ENCODE assay signal across 17 cellular contexts in the genomic region with DNA sequence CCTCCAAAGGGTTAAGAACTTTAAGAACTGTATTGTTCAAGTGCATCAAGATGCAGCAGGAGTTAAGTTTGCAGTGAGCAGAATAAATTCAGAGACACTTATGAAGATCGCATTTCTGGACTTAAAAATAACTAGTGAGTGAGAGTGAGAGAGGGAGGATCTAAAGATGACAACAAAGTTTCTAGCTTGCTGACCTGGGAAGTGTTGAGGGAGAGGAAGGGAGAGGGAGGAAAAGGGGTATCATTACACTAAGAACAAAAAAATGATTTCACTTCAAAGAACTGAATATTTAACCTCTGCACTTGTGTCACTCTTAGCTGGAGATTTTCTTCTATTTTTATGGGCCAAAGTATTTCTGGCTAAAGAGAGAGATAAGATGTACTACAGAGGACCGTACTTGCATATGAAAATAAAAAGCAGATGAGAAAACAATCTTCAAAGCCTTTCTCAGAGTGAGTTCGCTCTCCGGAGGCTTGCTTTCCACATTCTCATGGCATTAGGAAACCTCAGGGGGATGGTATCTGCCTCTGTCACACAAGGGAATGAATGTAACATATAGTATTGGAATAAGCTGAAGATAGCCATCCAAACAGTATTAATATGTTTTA.
DNase-seq lines count a peak whose midpoint lies in the region; TF ChIP-seq lines count a peak whose summit lies in the region.
"Had no signal": no experiment of that assay in that cellular context is flagged by ENCODE, and none has a peak within 500 bp of the region (broad histone marks: within the 10 kb centered on the region; RNA-seq: fewer than 3 reads in every experiment).

No MANE protein-coding gene starts in this region.

- intact Hi-C loops in dorsolateral prefrontal cortex (cut with DNase I): loop anchor here in 1 of 2 donors (5.0 kb wide), 1 partner anchor 41 kb away; no protein-coding TSS in a partner anchor

- DNase-seq in DMS 273 (lab: John Stamatoyannopoulos, UW; ENCODE audit: unreplicated experiment): peak; percentile 10
- no peak for DNase-seq in DMS 273 treated with DMSO at 0.1 percent for 48 hours (lab: John Stamatoyannopoulos, UW)
- DNase-seq in dorsolateral prefrontal cortex: no peak
- DNase-seq in hepatic stellate cell (ENCODE audit: low spot score): peak; percentile 60
- peak; percentile 68 for DNase-seq in smooth muscle cell of the brain vasculature (ENCODE audit: low read depth, low spot score)
- no peak for DNase-seq in BE2C
- no peak for DNase-seq in NCI-H2107 (lab: John Stamatoyannopoulos, UW)
- no peak for DNase-seq in stimulated activated naive CD4-positive, alpha-beta T cell (lab: John Stamatoyannopoulos, UW)
- DNase-seq: activated CD4-positive, alpha-beta T cell treated with anti-CD3 and anti-CD28 coated beads, Interleukin-2, amount 50 U/mL, for 4 hours; amniotic stem cell; effector CD8-positive, alpha-beta T cell; Kasumi-1; naive thymus-derived CD4-positive, alpha-beta T cell; NCI-H146 had no signal

- H3K36me3 ChIP-seq in BE2C: no peaks in the 10 kb centered on the region
- H3K36me3 ChIP-seq: HAP-1 had no signal

- H3K27me3 ChIP-seq in dorsolateral prefrontal cortex (no peaks in the 10 kb centered on the region), BE2C (peaks cover 10% of the 10 kb centered on the region)

- H3K4me3 ChIP-seq in dorsolateral prefrontal cortex (peak overlapping the region in 9 of 59 donors; percentile 6 to 20 (median 13)), BE2C (ENCODE audit: low read depth, low read length) (no peak overlapping the region)
- H3K4me3 ChIP-seq: HAP-1 had no signal

- no peaks in the 10 kb centered on the region for H3K9me3 ChIP-seq in BE2C
- H3K9me3 ChIP-seq: HAP-1 had no signal

- no peaks in the 10 kb centered on the region for H3K4me1 ChIP-seq in BE2C
- H3K4me1 ChIP-seq: HAP-1 had no signal

- peak overlapping the region in 56 of 59 donors; percentile 6 to 88 (median 68) for H3K27ac ChIP-seq in dorsolateral prefrontal cortex
- H3K27ac ChIP-seq: 22Rv1, RWPE1 had no signal

- TF ChIP-seq CTCF in dorsolateral prefrontal cortex (IDR thresholded peaks at IDR 0.05 in 54 of 56, conservative IDR thresholded peaks at IDR 0.05 in 2 of 56; ENCODE audit: low read depth in 1 of 56, partially characterized antibody in 56 of 56) (no peak), BE2C (IDR thresholded peaks at IDR 0.05; ENCODE audit: low read depth, low read length) (no peak)

Comparison
In these comparisons a context has a peak if more than half of its experiments do, and no peak if none do; other contexts are left out.
1. DNase-seq: peak in DMS 273 (single experiment), hepatic stellate cell (single experiment) and smooth muscle cell of the brain vasculature (single experiment); none in DMS 273 treated with DMSO at 0.1 percent for 48 hours (single experiment), dorsolateral prefrontal cortex (0 of 10), BE2C (single experiment), NCI-H2107 (single experiment) and stimulated activated naive CD4-positive, alpha-beta T cell (0 of 6).